16 cellular contexts compared by ENCODE assay signal in genomic region chrX:48590203-48591103, GRCh38. TPM values are rescaled to one million over a fixed set of nuclear protein-coding genes. Genes with fewer than 3 reads are reported as not detected.
DNase-seq lines count a peak whose midpoint lies in the region; ATAC-seq and TF ChIP-seq lines count a peak whose summit lies in the region.
"Had no signal": no experiment of that assay in that cellular context is flagged by ENCODE, and none has a peak within 500 bp of the region (broad histone marks: within the 10 kb centered on the region; RNA-seq: fewer than 3 reads in every experiment).

No MANE protein-coding gene starts in this region.

- H3K27me3 Mint-ChIP-seq in activated T-helper 1 cell treated with anti-CD3 and anti-CD28 coated beads, Interleukin-12 subunit alpha, Interleukin-12 subunit beta, Interleukin-2, Interleukin-4 antibody, amounts not matched to agents 30 ng/mL and 10 ng/mL and 1 ng/mL, durations not matched to agents 14 hours and 24 hours and 36 hours (ENCODE audit: insufficient read depth), result no peaks in the 10 kb centered on the region
- H3K27me3 Mint-ChIP-seq: T-helper 17 cell had no signal

- no peaks in the 10 kb centered on the region for H3K4me1 ChIP-seq in HEK293 (ENCODE audit: control insufficient read depth, insufficient read depth, low read length)
- no peaks in the 10 kb centered on the region for H3K4me1 ChIP-seq in breast epithelium
- H3K4me1 ChIP-seq in hepatocyte (ENCODE audit: insufficient read depth), result no peaks in the 10 kb centered on the region
- H3K4me1 ChIP-seq in psoas muscle, result no peaks in the 10 kb centered on the region
- no peaks in the 10 kb centered on the region for H3K4me1 ChIP-seq in uterus

- no peaks in the 10 kb centered on the region for H3K9me2 ChIP-seq in hepatocyte (replicated peaks; ENCODE audit: insufficient read depth)

- DNase-seq in breast epithelium (ENCODE audit: low spot score in 2 of 2) (no peak), hepatocyte (ENCODE audit: low spot score) (no peak), psoas muscle (no peak), uterus (no peak), DMS 273 treated with DMSO at 0.1 percent for 48 hours (lab: John Stamatoyannopoulos, UW) (no peak), erythroblast (lab: John Stamatoyannopoulos, UW) (no peak)
- no peak for DNase-seq in activated T-helper 1 cell treated with anti-CD3 and anti-CD28 coated beads, Interleukin-12 subunit alpha, Interleukin-12 subunit beta, Interleukin-2, Interleukin-4 antibody, amounts not matched to agents 30 ng/mL and 10 ng/mL and 1 ng/mL, durations not matched to agents 14 hours and 24 hours and 36 hours (ENCODE audit: low spot score)
- DNase-seq: activated CD4-positive, alpha-beta T cell treated with anti-CD3 and anti-CD28 coated beads for 4 hours; activated T-cell treated with anti-CD3 and anti-CD28 coated beads, Interleukin-2, amount 50 U/mL, for 72 hours; aorta; NCI-H2227 treated with DMSO at 0.1 percent for 48 hours; stimulated activated naive CD4-positive, alpha-beta T cell treated with Interleukin-2 at 50 U/mL for 16 hours; T-helper 17 cell had no signal

- intact Hi-C loops in breast epithelium (cut with DNase I; ENCODE audit: low total_unique reads), result no loop called here
- intact Hi-C loops in psoas muscle (cut with DNase I), result no loop called here
- intact Hi-C loops in activated T-helper 1 cell treated with anti-CD3 and anti-CD28 coated beads, Interleukin-12 subunit alpha, Interleukin-12 subunit beta, Interleukin-2, Interleukin-4 antibody, amounts not matched to agents 30 ng/mL and 10 ng/mL and 1 ng/mL, durations not matched to agents 14 hours and 24 hours and 36 hours (cut with micrococcal nuclease), result loop anchor here (10.0 kb wide), 1 partner anchor 1334 kb away; the partner anchor contains the start of gene CLCN5
- intact Hi-C loops in uterus (cut with DNase I; ENCODE audit: low total_unique reads), result no loop called here

- H2AFZ ChIP-seq in hepatocyte, result no peak overlapping the region

- no peaks in the 10 kb centered on the region for H3K9me3 ChIP-seq in HEK293 (ENCODE audit: control insufficient read depth, insufficient read depth, low read depth, low read length)
- H3K9me3 ChIP-seq in breast epithelium, result no peaks in the 10 kb centered on the region
- H3K9me3 ChIP-seq in hepatocyte (ENCODE audit: low read depth), result no peaks in the 10 kb centered on the region
- no peaks in the 10 kb centered on the region for H3K9me3 ChIP-seq in psoas muscle
- no peaks in the 10 kb centered on the region for H3K9me3 ChIP-seq in uterus
- H3K9me3 ChIP-seq: BLaER1 treated with 17β-estradiol and CSF1 and Interleukin-3, amounts not matched to agents 10 nM and 100 nM had no signal

- no peak for TF ChIP-seq POLR2A in breast epithelium (IDR thresholded peaks at IDR 0.05)
- no peak for TF ChIP-seq POLR2A in uterus (IDR thresholded peaks at IDR 0.05)
- no peak for TF ChIP-seq POLR2A in erythroblast (IDR thresholded peaks at IDR 0.05; ENCODE audit: low read length)

- H3K36me3 ChIP-seq in HEK293 (ENCODE audit: control insufficient read depth in 2 of 2, insufficient read depth in 1 of 2, low read length in 2 of 2) (no peaks in the 10 kb centered on the region), breast epithelium (no peaks in the 10 kb centered on the region), hepatocyte (replicated peaks; ENCODE audit: insufficient read depth, low read depth) (no peaks in the 10 kb centered on the region), psoas muscle (ENCODE audit: insufficient read depth in 1 of 2, low read depth in 1 of 2) (no peaks in the 10 kb centered on the region), uterus (no peaks in the 10 kb centered on the region)
- H3K36me3 ChIP-seq: BLaER1 treated with 17β-estradiol and CSF1 and Interleukin-3, amounts not matched to agents 10 nM and 100 nM had no signal

- no peak overlapping the region for H3K4me3 Mint-ChIP-seq in activated T-helper 1 cell treated with anti-CD3 and anti-CD28 coated beads, Interleukin-12 subunit alpha, Interleukin-12 subunit beta, Interleukin-2, Interleukin-4 antibody, amounts not matched to agents 30 ng/mL and 10 ng/mL and 1 ng/mL, durations not matched to agents 14 hours and 24 hours and 36 hours
- H3K4me3 Mint-ChIP-seq: activated T-cell treated with anti-CD3 and anti-CD28 coated beads, Interleukin-2, amount 50 U/mL, for 72 hours; mesothelial cell of epicardium; T-helper 17 cell had no signal

- H3K4me3 ChIP-seq in HEK293 (ENCODE audit: low read depth, low read length) (no peak overlapping the region), breast epithelium (peak overlapping the region in 1 of 3 donors; percentile 28), hepatocyte (no peak overlapping the region), psoas muscle (no peak overlapping the region), uterus (no peak overlapping the region)
- H3K4me3 ChIP-seq: BLaER1 treated with 17β-estradiol and CSF1 and Interleukin-3, amounts not matched to agents 10 nM and 100 nM had no signal

- WGBS in hepatocyte (ENCODE audit: low lambda C conversion rate, missing lambda C conversion rate), result 87% methylated on average over 21 of the region's 21 CpGs
- WGBS in psoas muscle, 3 donors, result 80 to 88% (median 88%) methylated on average over 20 to 21 of the region's 21 CpGs

- CTCF ChIA-PET in HEK293 (lab: Yijun Ruan, JAX), result no interaction called here

- H3K4me1 Mint-ChIP-seq in activated T-helper 1 cell treated with anti-CD3 and anti-CD28 coated beads, Interleukin-12 subunit alpha, Interleukin-12 subunit beta, Interleukin-2, Interleukin-4 antibody, amounts not matched to agents 30 ng/mL and 10 ng/mL and 1 ng/mL, durations not matched to agents 14 hours and 24 hours and 36 hours (ENCODE audit: low read depth), result no peaks in the 10 kb centered on the region
- H3K4me1 Mint-ChIP-seq: mesothelial cell of epicardium, T-helper 17 cell had no signal

- H3K27me3 ChIP-seq in breast epithelium (peaks cover 0 to 3% of the 10 kb centered on the region in 2 donors), hepatocyte (no peaks in the 10 kb centered on the region), psoas muscle (ENCODE audit: insufficient read depth in 3 of 3, low read length in 2 of 3) (peaks cover 0 to 3% (median 0%) of the 10 kb centered on the region in 3 donors), uterus (no peaks in the 10 kb centered on the region)

- H4K20me1 ChIP-seq in hepatocyte (ENCODE audit: insufficient read depth, poor library complexity, severe bottlenecking), result no peaks in the 10 kb centered on the region
- H4K20me1 ChIP-seq: BLaER1 treated with 17β-estradiol and CSF1 and Interleukin-3, amounts not matched to agents 10 nM and 100 nM had no signal

- ATAC-seq in psoas muscle, result peak in 3 of 4 donors; percentile 38 to 67 (median 48)
- ATAC-seq: activated T-cell treated with anti-CD3 and anti-CD28 coated beads, Interleukin-2, amount 50 U/mL, for 72 hours; T-helper 17 cell had no signal

- H3K27ac ChIP-seq in HEK293 (ENCODE audit: extremely low read depth, low read depth, low read length) (peak overlapping the region; percentile 34; the same call in 1 of the 2 replicates), breast epithelium (peak overlapping the region; percentile 75 to 80), hepatocyte (peak overlapping the region; percentile 71), psoas muscle (peak overlapping the region; percentile 27), uterus (peak overlapping the region in 1 of 2 donors; percentile 52)
- H3K27ac ChIP-seq: BLaER1 treated with 17β-estradiol and CSF1 and Interleukin-3, amounts not matched to agents 10 nM and 100 nM had no signal

- no peak for TF ChIP-seq CTCF in HEK293 (tag by site-specific recombination; IDR thresholded peaks at IDR 0.05)
- no peak for TF ChIP-seq CTCF in breast epithelium (IDR thresholded peaks at IDR 0.05)
- TF ChIP-seq CTCF in hepatocyte (IDR thresholded peaks at IDR 0.05; ENCODE audit: poor library complexity), result no peak
- no peak for TF ChIP-seq CTCF in psoas muscle (IDR thresholded peaks at IDR 0.05)
- no peak for TF ChIP-seq CTCF in uterus (IDR thresholded peaks at IDR 0.05)

- no peaks in the 10 kb centered on the region for H3K9me3 Mint-ChIP-seq in activated T-helper 1 cell treated with anti-CD3 and anti-CD28 coated beads, Interleukin-12 subunit alpha, Interleukin-12 subunit beta, Interleukin-2, Interleukin-4 antibody, amounts not matched to agents 30 ng/mL and 10 ng/mL and 1 ng/mL, durations not matched to agents 14 hours and 24 hours and 36 hours
- H3K9me3 Mint-ChIP-seq: activated T-cell treated with anti-CD3 and anti-CD28 coated beads, Interleukin-2, amount 50 U/mL, for 72 hours had no signal

- H3K4me2 ChIP-seq in hepatocyte, result no peak overlapping the region

- H3K27ac Mint-ChIP-seq in activated T-helper 1 cell treated with anti-CD3 and anti-CD28 coated beads, Interleukin-12 subunit alpha, Interleukin-12 subunit beta, Interleukin-2, Interleukin-4 antibody, amounts not matched to agents 30 ng/mL and 10 ng/mL and 1 ng/mL, durations not matched to agents 14 hours and 24 hours and 36 hours, result no peak overlapping the region
- H3K27ac Mint-ChIP-seq: activated T-cell treated with anti-CD3 and anti-CD28 coated beads, Interleukin-2, amount 50 U/mL, for 72 hours; mesothelial cell of epicardium; T-helper 17 cell had no signal

- no peaks in the 10 kb centered on the region for H3K36me3 Mint-ChIP-seq in activated T-helper 1 cell treated with anti-CD3 and anti-CD28 coated beads, Interleukin-12 subunit alpha, Interleukin-12 subunit beta, Interleukin-2, Interleukin-4 antibody, amounts not matched to agents 30 ng/mL and 10 ng/mL and 1 ng/mL, durations not matched to agents 14 hours and 24 hours and 36 hours (ENCODE audit: low read depth)
- H3K36me3 Mint-ChIP-seq: mesothelial cell of epicardium had no signal

- POLR2A ChIA-PET in HEK293 (lab: Yijun Ruan, JAX), result interaction anchor here (1.0 kb wide), 1 partner anchor 12 kb away, joined by 5 read pairs; no protein-coding TSS in a partner anchor

- no peaks in the 10 kb centered on the region for H3K79me2 ChIP-seq in hepatocyte

RNA-seq across cellular contexts. Expression of gene WDR13, which starts 6.8 kb away (rescaled TPM):
- 100 to 1,000 TPM in 1 of 3 donors, 10 to 100 TPM in 2; 97.2 to 113 (median 97.7) TPM for total RNA-seq in breast epithelium
- 76.9 and 117 TPM in 2 replicates for total RNA-seq in hepatocyte
- polyA plus RNA-seq in hepatocyte, result 158 and 167 TPM in 2 replicates
- 100 to 1,000 TPM; 103 to 155 (median 116) TPM for total RNA-seq in psoas muscle
- polyA plus RNA-seq in psoas muscle, result 100 to 1,000 TPM; 112 to 171 (median 132) TPM
- 36.3 and 36.5 TPM in 2 replicates for total RNA-seq in activated T-helper 1 cell treated with anti-CD3 and anti-CD28 coated beads, Interleukin-12 subunit alpha, Interleukin-12 subunit beta, Interleukin-2, Interleukin-4 antibody, amounts not matched to agents 30 ng/mL and 10 ng/mL and 1 ng/mL, durations not matched to agents 14 hours and 24 hours and 36 hours
- 100 to 1,000 TPM in 2 of 4 donors, 10 to 100 TPM in 2; 64.8 to 147 (median 111) TPM for total RNA-seq in uterus

RNA-seq across cellular contexts. Expression of gene RBM3, which starts 16.2 kb away (rescaled TPM):
- total RNA-seq in breast epithelium (100 to 1,000 TPM; 152 to 328 (median 213) TPM), hepatocyte (98.6 and 135 TPM in 2 replicates), psoas muscle (100 to 1,000 TPM in 2 of 4 donors, 10 to 100 TPM in 2; 15.9 to 206 (median 83.2) TPM), uterus (100 to 1,000 TPM in 3 of 4 donors, 10 to 100 TPM in 1; 52.3 to 239 (median 205) TPM)
- polyA plus RNA-seq in hepatocyte (64.8 and 102 TPM in 2 replicates), psoas muscle (100 to 1,000 TPM in 1 of 3 donors, 10 to 100 TPM in 2; 26.4 to 137 (median 68.9) TPM)
- 318 and 338 TPM in 2 replicates for total RNA-seq in activated T-helper 1 cell treated with anti-CD3 and anti-CD28 coated beads, Interleukin-12 subunit alpha, Interleukin-12 subunit beta, Interleukin-2, Interleukin-4 antibody, amounts not matched to agents 30 ng/mL and 10 ng/mL and 1 ng/mL, durations not matched to agents 14 hours and 24 hours and 36 hours

RNA-seq across cellular contexts. Expression of gene TBC1D25, which starts 50.9 kb away (rescaled TPM):
- total RNA-seq in breast epithelium, result 10 to 100 TPM; 11.3 to 13.0 (median 12.5) TPM
- 3.0 and 4.5 TPM in 2 replicates for total RNA-seq in hepatocyte
- polyA plus RNA-seq in hepatocyte, result 11.0 and 11.2 TPM in 2 replicates
- total RNA-seq in psoas muscle, result 10 to 100 TPM; 10.5 to 18.4 (median 16.9) TPM
- 10 to 100 TPM in 1 of 3 donors, 1 to 10 TPM in 2; 9.3 to 12.1 (median 9.4) TPM for polyA plus RNA-seq in psoas muscle
- total RNA-seq in activated T-helper 1 cell treated with anti-CD3 and anti-CD28 coated beads, Interleukin-12 subunit alpha, Interleukin-12 subunit beta, Interleukin-2, Interleukin-4 antibody, amounts not matched to agents 30 ng/mL and 10 ng/mL and 1 ng/mL, durations not matched to agents 14 hours and 24 hours and 36 hours, result 13.5 and 16.0 TPM in 2 replicates
- 10 to 100 TPM in 1 of 4 donors, 1 to 10 TPM in 3; 4.1 to 14.3 (median 5.3) TPM for total RNA-seq in uterus
